In genomic region chr12:105319691-105320209, GRCh38 we compare ENCODE assay signal across 2 cellular contexts.
TF ChIP-seq lines count a peak whose summit lies in the region.

No MANE protein-coding gene starts in this region.

TF ChIP-seq in HEK293, 187 proteins besides CTCF, POLR2A, EP300 and RAD21 (continued from another document):
- TF ChIP-seq ZSCAN18 (tag by site-specific recombination; IDR thresholded peaks at IDR 0.05) (no peak), KLF16 (tag by site-specific recombination; IDR thresholded peaks at IDR 0.05) (no peak), YY1 (tag by site-specific recombination; IDR thresholded peaks at IDR 0.05) (no peak), OVOL3 (tag by site-specific recombination; IDR thresholded peaks at IDR 0.05) (no peak), ZNF658 (tag by site-specific recombination; IDR thresholded peaks at IDR 0.05) (no peak), ZNF624 (tag by site-specific recombination; IDR thresholded peaks at IDR 0.05) (no peak), SETDB1 (IDR thresholded peaks at IDR 0.05; ENCODE audit: insufficient read length, low read length) (no peak), ZFP37 (tag by site-specific recombination; IDR thresholded peaks at IDR 0.05) (no peak), BCL11A (tag by site-specific recombination; IDR thresholded peaks at IDR 0.05; ENCODE audit: low read depth) (no peak), SCRT1 (tag by site-specific recombination; IDR thresholded peaks at IDR 0.05; ENCODE audit: borderline replicate concordance) (no peak), ZNF362 (tag by site-specific recombination; IDR thresholded peaks at IDR 0.05) (no peak), ZNF629 (tag by site-specific recombination; IDR thresholded peaks at IDR 0.05) (no peak), SP2 (tag by site-specific recombination; IDR thresholded peaks at IDR 0.05) (no peak)

TF ChIP-seq in WTC11, 78 proteins besides CTCF, POLR2A, EP300 and RAD21:
- TF ChIP-seq, protein P1, sequence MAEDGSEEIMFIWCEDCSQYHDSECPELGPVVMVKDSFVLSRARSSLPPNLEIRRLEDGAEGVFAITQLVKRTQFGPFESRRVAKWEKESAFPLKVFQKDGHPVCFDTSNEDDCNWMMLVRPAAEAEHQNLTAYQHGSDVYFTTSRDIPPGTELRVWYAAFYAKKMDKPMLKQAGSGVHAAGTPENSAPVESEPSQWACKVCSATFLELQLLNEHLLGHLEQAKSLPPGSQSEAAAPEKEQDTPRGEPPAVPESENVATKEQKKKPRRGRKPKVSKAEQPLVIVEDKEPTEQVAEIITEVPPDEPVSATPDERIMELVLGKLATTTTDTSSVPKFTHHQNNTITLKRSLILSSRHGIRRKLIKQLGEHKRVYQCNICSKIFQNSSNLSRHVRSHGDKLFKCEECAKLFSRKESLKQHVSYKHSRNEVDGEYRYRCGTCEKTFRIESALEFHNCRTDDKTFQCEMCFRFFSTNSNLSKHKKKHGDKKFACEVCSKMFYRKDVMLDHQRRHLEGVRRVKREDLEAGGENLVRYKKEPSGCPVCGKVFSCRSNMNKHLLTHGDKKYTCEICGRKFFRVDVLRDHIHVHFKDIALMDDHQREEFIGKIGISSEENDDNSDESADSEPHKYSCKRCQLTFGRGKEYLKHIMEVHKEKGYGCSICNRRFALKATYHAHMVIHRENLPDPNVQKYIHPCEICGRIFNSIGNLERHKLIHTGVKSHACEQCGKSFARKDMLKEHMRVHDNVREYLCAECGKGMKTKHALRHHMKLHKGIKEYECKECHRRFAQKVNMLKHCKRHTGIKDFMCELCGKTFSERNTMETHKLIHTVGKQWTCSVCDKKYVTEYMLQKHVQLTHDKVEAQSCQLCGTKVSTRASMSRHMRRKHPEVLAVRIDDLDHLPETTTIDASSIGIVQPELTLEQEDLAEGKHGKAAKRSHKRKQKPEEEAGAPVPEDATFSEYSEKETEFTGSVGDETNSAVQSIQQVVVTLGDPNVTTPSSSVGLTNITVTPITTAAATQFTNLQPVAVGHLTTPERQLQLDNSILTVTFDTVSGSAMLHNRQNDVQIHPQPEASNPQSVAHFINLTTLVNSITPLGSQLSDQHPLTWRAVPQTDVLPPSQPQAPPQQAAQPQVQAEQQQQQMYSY (CRISPR knock-in tag; IDR thresholded peaks at IDR 0.05): no peak
- TF ChIP-seq ZBTB43 (CRISPR knock-in tag; IDR thresholded peaks at IDR 0.05): no peak
